18 cellular contexts compared by ENCODE assay signal in genomic region chr7:130927564-130927963, GRCh38.
DNase-seq lines count a peak whose midpoint lies in the region; ATAC-seq and TF ChIP-seq lines count a peak whose summit lies in the region.
"Had no signal": no experiment of that assay in that cellular context is flagged by ENCODE, and none has a peak within 500 bp of the region (broad histone marks: within the 10 kb centered on the region; RNA-seq: fewer than 3 reads in every experiment).

No MANE protein-coding gene starts in this region.

- DNase-seq in CD14-positive monocyte (ENCODE audit: low spot score) (no peak), HCT116 (ENCODE audit: low read depth, low spot score) (no peak), nephron progenitor cell (no peak), HCEC 1CT (no peak), KBM-7 (no peak)
- DNase-seq in activated naive CD8-positive, alpha-beta T cell treated with anti-CD3 and anti-CD28 coated beads, Interleukin-2, amount 50 U/mL, for 24 hours: no peak
- DNase-seq in activated CD4-positive, CD25-positive, alpha-beta regulatory T cell treated with anti-CD3 and anti-CD28 coated beads, Interleukin-2, amount 50 U/mL, for 72 hours: no peak
- DNase-seq: activated CD4-positive, alpha-beta T cell treated with anti-CD3 and anti-CD28 coated beads for 1 hour; activated effector memory CD4-positive, alpha-beta T cell treated with anti-CD3 and anti-CD28 coated beads, Interleukin-2, amount 50 U/mL, for 16 hours; BE2C; foreskin fibroblast; MM.1S; NCI-H774; RPMI8226; sigmoid colon; stimulated activated CD4-positive, alpha-beta T cell treated with anti-CD3 and anti-CD28 coated beads, Interleukin-4, amount 100 ng/mL, for 1 hour had no signal

- H3K4me1 Mint-ChIP-seq in CD14-positive monocyte (peaks cover 66% of the 10 kb centered on the region), nephron progenitor cell (peaks cover 36% of the 10 kb centered on the region)
- H3K4me1 Mint-ChIP-seq in activated naive CD8-positive, alpha-beta T cell treated with anti-CD3 and anti-CD28 coated beads, Interleukin-2, amount 50 U/mL, for 24 hours: peaks cover 94% of the 10 kb centered on the region

- ATAC-seq in HCT116 (no peak), HG03196 (IDR thresholded peaks at IDR 0.05; ENCODE audit: unreplicated experiment) (no peak)
- no peak for ATAC-seq in activated naive CD8-positive, alpha-beta T cell treated with anti-CD3 and anti-CD28 coated beads, Interleukin-2, amount 50 U/mL, for 24 hours

- CTCF ChIA-PET in HCT116 (lab: Charles Lee): no interaction called here

- no peaks in the 10 kb centered on the region for H3K9me2 ChIP-seq in HCT116 (ENCODE audit: insufficient read depth)

- H3K27ac ChIP-seq in HCT116 (ENCODE audit: low read depth, low read length): peak overlapping the region; percentile 99
- H3K27ac ChIP-seq: sigmoid colon had no signal

- H3K4me1 ChIP-seq in HCT116 (ENCODE audit: control insufficient read depth in 1 of 2, insufficient read depth in 2 of 2, low read length in 2 of 2): peaks cover 85 to 100% of the 10 kb centered on the region in 2 experiments

- RAD21 ChIA-PET in HCT116 (lab: Charles Lee; ENCODE audit: low non-redundant PET in 1 of 2, low total read pairs in 2 of 2, uncharacterized antibody in 2 of 2, unreplicated experiment in 2 of 2): no interaction called here

- H3K79me2 ChIP-seq in HCT116 (ENCODE audit: insufficient read depth, low read length): peaks cover 100% of the 10 kb centered on the region

- H2AFZ ChIP-seq in HCT116 (ENCODE audit: low read depth, low read length, poor library complexity, severe bottlenecking): no peak overlapping the region

- in situ Hi-C loops in KBM-7 (cut with MboI; ENCODE audit: low pct_unique_long_range_greater_than_20kb, low sequenced_read_pairs): no loop called here

- H3K27me3 Mint-ChIP-seq in CD14-positive monocyte (ENCODE audit: low read depth in 3 of 3): peaks cover 0 to 4% (median 0%) of the 10 kb centered on the region in 3 donors
- H3K27me3 Mint-ChIP-seq in activated naive CD8-positive, alpha-beta T cell treated with anti-CD3 and anti-CD28 coated beads, Interleukin-2, amount 50 U/mL, for 24 hours: no peaks in the 10 kb centered on the region
- peaks cover 9% of the 10 kb centered on the region for H3K27me3 Mint-ChIP-seq in nephron progenitor cell (ENCODE audit: low read depth, poor library complexity)

- H3K9me3 Mint-ChIP-seq in CD14-positive monocyte (peaks cover 0 to 4% (median 0%) of the 10 kb centered on the region in 7 donors), nephron progenitor cell (no peaks in the 10 kb centered on the region)
- no peaks in the 10 kb centered on the region for H3K9me3 Mint-ChIP-seq in activated naive CD8-positive, alpha-beta T cell treated with anti-CD3 and anti-CD28 coated beads, Interleukin-2, amount 50 U/mL, for 24 hours

- TF ChIP-seq POLR2A in HCT116 (IDR thresholded peaks at IDR 0.05; ENCODE audit: borderline replicate concordance, extremely low read depth, insufficient read depth, insufficient read length): no peak

- H3K27me3 ChIP-seq in HCT116 (ENCODE audit: insufficient read depth, low read length): no peaks in the 10 kb centered on the region
- H3K27me3 ChIP-seq: BE2C, sigmoid colon had no signal

- peak overlapping the region in 4 of 7 donors; percentile 32 to 90 (median 64) for H3K27ac Mint-ChIP-seq in CD14-positive monocyte
- H3K27ac Mint-ChIP-seq in activated naive CD8-positive, alpha-beta T cell treated with anti-CD3 and anti-CD28 coated beads, Interleukin-2, amount 50 U/mL, for 24 hours: peak overlapping the region; percentile 87
- H3K27ac Mint-ChIP-seq in nephron progenitor cell: peak overlapping the region; percentile 86

- POLR2A ChIA-PET in HCT116 (lab: Charles Lee): no interaction called here

- H3K4me3 Mint-ChIP-seq in CD14-positive monocyte (no peak overlapping the region), nephron progenitor cell (no peak overlapping the region)
- H3K4me3 Mint-ChIP-seq in activated naive CD8-positive, alpha-beta T cell treated with anti-CD3 and anti-CD28 coated beads, Interleukin-2, amount 50 U/mL, for 24 hours: no peak overlapping the region

- H3K36me3 Mint-ChIP-seq in CD14-positive monocyte (peaks cover 10 to 25% of the 10 kb centered on the region in 2 donors), nephron progenitor cell (ENCODE audit: low read depth) (no peaks in the 10 kb centered on the region)
- H3K36me3 Mint-ChIP-seq in activated naive CD8-positive, alpha-beta T cell treated with anti-CD3 and anti-CD28 coated beads, Interleukin-2, amount 50 U/mL, for 24 hours (ENCODE audit: low read depth): peaks cover 75% of the 10 kb centered on the region

- BruUV-seq in HCT116 (replicated peaks; lab: Mats Ljungman, UMichigan): no TSS peak

- TF ChIP-seq CTCF in CD14-positive monocyte (IDR thresholded peaks at IDR 0.05) (no peak), HCT116 (IDR thresholded peaks at IDR 0.05 in 2 of 3, conservative IDR thresholded peaks at IDR 0.05 in 1 of 3; ENCODE audit: borderline replicate concordance in 1 of 3, insufficient read depth in 1 of 3, low read depth in 2 of 3, low read length in 2 of 3) (no peak), nephron progenitor cell (IDR thresholded peaks at IDR 0.05) (no peak)

- H3K9me3 ChIP-seq in HCT116 (ENCODE audit: control insufficient read depth in 1 of 2, insufficient read depth in 1 of 2, low read depth in 1 of 2, low read length in 2 of 2): no peaks in the 10 kb centered on the region
- H3K9me3 ChIP-seq: BE2C, sigmoid colon had no signal

- TF ChIP-seq RAD21 in HCT116 (IDR thresholded peaks at IDR 0.05; ENCODE audit: low read depth): no peak

- H3K9ac ChIP-seq in HCT116 (ENCODE audit: low read length): peak overlapping the region; percentile 32

- no peaks in the 10 kb centered on the region for H4K20me1 ChIP-seq in HCT116 (ENCODE audit: insufficient read depth)

- no peak overlapping the region for H3K4me3 ChIP-seq in HCT116 (replicated peaks in 1 of 2; ENCODE audit: low read depth in 1 of 2, low read length in 2 of 2)
- H3K4me3 ChIP-seq: lung, sigmoid colon had no signal

- peaks cover 3 to 33% of the 10 kb centered on the region in 2 experiments for H3K36me3 ChIP-seq in HCT116 (ENCODE audit: control insufficient read depth in 1 of 2, insufficient read depth in 2 of 2, low read length in 2 of 2)
- H3K36me3 ChIP-seq: BE2C, sigmoid colon had no signal

- H3K4me2 ChIP-seq in HCT116 (ENCODE audit: low read length): no peak overlapping the region

- intact Hi-C loops in CD14-positive monocyte (cut with micrococcal nuclease) (no loop called here), HCT116 (cut with micrococcal nuclease) (no loop called here)

TF ChIP-seq in HCT116, 20 proteins besides CTCF, POLR2A, EP300 and RAD21 (continues in another document):
- TF ChIP-seq ATF3 (IDR thresholded peaks at IDR 0.05) (no peak), EGR1 (IDR thresholded peaks at IDR 0.05; ENCODE audit: low read depth) (no peak), ZBTB33 (IDR thresholded peaks at IDR 0.05; ENCODE audit: extremely low read depth, insufficient replicate concordance, low read length) (no peak), SRF (IDR thresholded peaks at IDR 0.05; ENCODE audit: low read depth) (no peak), SP1 (IDR thresholded peaks at IDR 0.05; ENCODE audit: low read depth) (no peak), ZNF274 (IDR thresholded peaks at IDR 0.05; ENCODE audit: low read depth, low read length) (no peak), EZH2 (IDR thresholded peaks at IDR 0.05) (no peak), FOSL1 (IDR thresholded peaks at IDR 0.05; ENCODE audit: low read depth) (no peak), SIN3A (IDR thresholded peaks at IDR 0.05; ENCODE audit: low read depth) (no peak), ELF1 (IDR thresholded peaks at IDR 0.05; ENCODE audit: borderline replicate concordance, low read depth) (no peak), EZH2phosphoT487 (IDR thresholded peaks at IDR 0.05; ENCODE audit: borderline replicate concordance) (no peak)
